In genomic region chr2:78592547-78592946, GRCh38 we compare ENCODE assay signal across 16 cellular contexts.
DNase-seq lines count a peak whose midpoint lies in the region; ATAC-seq, FAIRE-seq and TF ChIP-seq lines count a peak whose summit lies in the region.
"Had no signal": no experiment of that assay in that cellular context is flagged by ENCODE, and none has a peak within 500 bp of the region (broad histone marks: within the 10 kb centered on the region; RNA-seq: fewer than 3 reads in every experiment).

No MANE protein-coding gene starts in this region.

- H2AK5ac ChIP-seq in mesendoderm (ENCODE audit: low read length), result no peak overlapping the region

- no peak overlapping the region for H4K8ac ChIP-seq in mesendoderm (ENCODE audit: low read depth, low read length)

- intact Hi-C loops in HepG2 (cut with micrococcal nuclease; ENCODE audit: unreplicated experiment) (no loop called here), right lobe of liver (cut with DNase I) (no loop called here)

- no peak overlapping the region for H3K9ac ChIP-seq in HepG2 (ENCODE audit: insufficient read depth, low read depth, low read length)
- H3K9ac ChIP-seq in iPS-15b (ENCODE audit: low read depth, low read length), result peak overlapping the region; percentile 13
- no peak overlapping the region for H3K9ac ChIP-seq in mesendoderm (ENCODE audit: low read length)
- H3K9ac ChIP-seq: BLaER1 had no signal

- no peak overlapping the region for H3K56ac ChIP-seq in mesendoderm (ENCODE audit: low read length)

- no peak overlapping the region for H2BK5ac ChIP-seq in mesendoderm (ENCODE audit: low read length)

- no peaks in the 10 kb centered on the region for H3K79me2 ChIP-seq in HepG2 (ENCODE audit: insufficient read depth, low read length)
- no peaks in the 10 kb centered on the region for H3K79me2 ChIP-seq in mesendoderm (ENCODE audit: control insufficient read depth, insufficient read depth, low read length)

- H2BK120ac ChIP-seq in mesendoderm (ENCODE audit: low read depth, low read length), result no peak overlapping the region

- H3K36me3 ChIP-seq in HepG2 (replicated peaks in 1 of 2; ENCODE audit: control insufficient read depth in 1 of 2, insufficient read depth in 2 of 2, low read length in 2 of 2) (no peaks in the 10 kb centered on the region), right lobe of liver (no peaks in the 10 kb centered on the region), iPS-15b (ENCODE audit: control insufficient read depth, insufficient read depth, low read length) (no peaks in the 10 kb centered on the region), mesendoderm (ENCODE audit: control insufficient read depth, insufficient read depth, low read length) (no peaks in the 10 kb centered on the region), upper lobe of left lung (no peaks in the 10 kb centered on the region)
- H3K36me3 ChIP-seq: BLaER1, HAP-1 had no signal

- TF ChIP-seq CTCF in HepG2 (CRISPR knock-in tag; IDR thresholded peaks at IDR 0.05) (no peak), right lobe of liver (IDR thresholded peaks at IDR 0.05) (no peak), upper lobe of left lung (IDR thresholded peaks at IDR 0.05) (no peak)

- H3K4ac ChIP-seq in mesendoderm (ENCODE audit: low read depth, low read length), result no peak overlapping the region

- H3K27me3 ChIP-seq in HepG2 (ENCODE audit: control insufficient read depth in 1 of 2, insufficient read depth in 2 of 2, low read length in 2 of 2) (no peaks in the 10 kb centered on the region; a peak in 1 of 5 replicates), right lobe of liver (no peaks in the 10 kb centered on the region), iPS-15b (ENCODE audit: control insufficient read depth, insufficient read depth, low read length) (no peaks in the 10 kb centered on the region), mesendoderm (ENCODE audit: insufficient read depth, low read length, poor library complexity) (no peaks in the 10 kb centered on the region), upper lobe of left lung (no peaks in the 10 kb centered on the region)
- H3K27me3 ChIP-seq: BLaER1 had no signal

- H2BK15ac ChIP-seq in mesendoderm (replicated peaks; ENCODE audit: low read depth), result no peak overlapping the region

- no peak for FAIRE-seq in HepG2 (lab: Jason Lieb, UNC)
- FAIRE-seq: GM18507 had no signal

- H3K4me1 ChIP-seq in HepG2 (ENCODE audit: insufficient read depth, low read length) (no peaks in the 10 kb centered on the region), right lobe of liver (no peaks in the 10 kb centered on the region), iPS-15b (ENCODE audit: control insufficient read depth, insufficient read depth, low read length) (no peaks in the 10 kb centered on the region), mesendoderm (ENCODE audit: control insufficient read depth, low read depth, low read length) (no peaks in the 10 kb centered on the region), upper lobe of left lung (no peaks in the 10 kb centered on the region)
- H3K4me1 ChIP-seq: BLaER1, Caco-2, HAP-1 had no signal

- WGBS in HepG2 (ENCODE audit: low lambda C conversion rate), result 2% methylated on average over 3 of the region's 3 CpGs
- WGBS in right lobe of liver (ENCODE audit: insufficient coverage, low coverage, low lambda C conversion rate, missing lambda C conversion rate), result 50% methylated on average over 1 of the region's 3 CpGs
- WGBS in mesendoderm (ENCODE audit: extremely low coverage, insufficient coverage, low lambda C conversion rate), result no CpG with 5 or more reads among the region's 3 CpGs
- 47 to 66% methylated on average over 2 to 3 of the region's 3 CpGs for WGBS in upper lobe of left lung, 2 donors

- H3K79me1 ChIP-seq in mesendoderm (ENCODE audit: low read length), result no peaks in the 10 kb centered on the region

- in situ Hi-C loops in HepG2 (cut with HindIII; ENCODE audit: extremely low pct_ligation_motif_present, low pct_unique_long_range_greater_than_20kb), result no loop called here

- no peak overlapping the region for H3K18ac ChIP-seq in mesendoderm (ENCODE audit: low read length)

- H3K4me3 ChIP-seq in HepG2 (replicated peaks in 1 of 3; ENCODE audit: insufficient read depth in 1 of 3, low read depth in 2 of 3, low read length in 3 of 3), result no peak overlapping the region
- H3K4me3 ChIP-seq in right lobe of liver, result no peak overlapping the region
- no peak overlapping the region for H3K4me3 ChIP-seq in iPS-15b (ENCODE audit: low read depth, low read length)
- no peak overlapping the region for H3K4me3 ChIP-seq in mesendoderm (ENCODE audit: low read length)
- no peak overlapping the region for H3K4me3 ChIP-seq in upper lobe of left lung
- H3K4me3 ChIP-seq: BLaER1, HAP-1 had no signal

- H3K27ac ChIP-seq in HepG2 (ENCODE audit: extremely low read length, insufficient read depth, low read length) (no peak overlapping the region), right lobe of liver (no peak overlapping the region), mesendoderm (ENCODE audit: low read depth, low read length) (no peak overlapping the region), upper lobe of left lung (no peak overlapping the region)
- H3K27ac ChIP-seq: 22Rv1, BLaER1 had no signal

- BruUV-seq in HepG2 (replicated peaks; lab: Mats Ljungman, UMichigan), result no TSS peak

- no peaks in the 10 kb centered on the region for H3K9me3 ChIP-seq in HepG2 (ENCODE audit: low read length)
- no peaks in the 10 kb centered on the region for H3K9me3 ChIP-seq in right lobe of liver
- H3K9me3 ChIP-seq in iPS-15b (ENCODE audit: control insufficient read depth, insufficient read depth, low read length), result no peaks in the 10 kb centered on the region
- H3K9me3 ChIP-seq in upper lobe of left lung, result no peaks in the 10 kb centered on the region
- H3K9me3 ChIP-seq: BLaER1, Caco-2, HAP-1 had no signal

- H3K4me2 ChIP-seq in HepG2 (ENCODE audit: low read depth, low read length) (no peak overlapping the region), mesendoderm (ENCODE audit: low read length) (no peak overlapping the region)
- H3K4me2 ChIP-seq: BLaER1 had no signal

- TF ChIP-seq EP300 in HepG2 (IDR thresholded peaks at IDR 0.05; ENCODE audit: low read depth in 2 of 2, low read length in 2 of 2) (no peak), HepG2 (CRISPR knock-in tag; IDR thresholded peaks at IDR 0.05; ENCODE audit: borderline replicate concordance) (no peak), upper lobe of left lung (IDR thresholded peaks at IDR 0.05) (no peak)

- CTCF ChIA-PET in HepG2 (lab: Yijun Ruan, JAX; ENCODE audit: low intra/inter-chr PET ratio, low total read pairs), result no interaction called here

- DNase-seq in HepG2 (ENCODE audit: low spot score) (no peak), right lobe of liver (no peak), mesendoderm (peak; percentile 30), NCI-H187 treated with DMSO at 0.1 percent for 48 hours (lab: John Stamatoyannopoulos, UW) (no peak), upper lobe of left lung (no peak), HUDEP-2 (lab: John Stamatoyannopoulos, UW; ENCODE audit: unreplicated experiment in 76 of 76) (no peak)
- DNase-seq: AML-193; Caco-2; CD8-positive, alpha-beta memory T cell; DMS53; GOT3 had no signal

- TF ChIP-seq RAD21 in HepG2 (CRISPR knock-in tag; IDR thresholded peaks at IDR 0.05), result no peak

- ATAC-seq in HepG2, result peak; percentile 69
- no peak for ATAC-seq in right lobe of liver
- ATAC-seq in upper lobe of left lung (ENCODE audit: low FRiP score in 2 of 2), result no peak

- TF ChIP-seq POLR2A in HepG2 (IDR thresholded peaks at IDR 0.05; ENCODE audit: insufficient read depth in 1 of 2, low read depth in 2 of 2, low read length in 2 of 2) (no peak), right lobe of liver (IDR thresholded peaks at IDR 0.05) (no peak), upper lobe of left lung (IDR thresholded peaks at IDR 0.05) (no peak)

- no peak overlapping the region for H2AFZ ChIP-seq in HepG2 (ENCODE audit: low read length)

- POLR2A ChIA-PET in HepG2 (lab: Yijun Ruan, JAX), result no interaction called here

- no peaks in the 10 kb centered on the region for H4K20me1 ChIP-seq in HepG2 (ENCODE audit: insufficient read depth, low read length)
- H4K20me1 ChIP-seq: BLaER1 had no signal

- H4K5ac ChIP-seq in mesendoderm (ENCODE audit: low read length), result no peak overlapping the region

- no peak overlapping the region for H3K23ac ChIP-seq in mesendoderm (ENCODE audit: low read length)

TF ChIP-seq in HepG2, 621 proteins besides CTCF, POLR2A, EP300 and RAD21:
- TF ChIP-seq, protein P1, sequence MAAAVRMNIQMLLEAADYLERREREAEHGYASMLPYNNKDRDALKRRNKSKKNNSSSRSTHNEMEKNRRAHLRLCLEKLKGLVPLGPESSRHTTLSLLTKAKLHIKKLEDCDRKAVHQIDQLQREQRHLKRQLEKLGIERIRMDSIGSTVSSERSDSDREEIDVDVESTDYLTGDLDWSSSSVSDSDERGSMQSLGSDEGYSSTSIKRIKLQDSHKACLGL (CRISPR knock-in tag; IDR thresholded peaks at IDR 0.05), result no peak
TF ChIP-seq in HepG2: peak in this region for 0.
